29 cellular contexts compared by ENCODE assay signal in the genomic region with DNA sequence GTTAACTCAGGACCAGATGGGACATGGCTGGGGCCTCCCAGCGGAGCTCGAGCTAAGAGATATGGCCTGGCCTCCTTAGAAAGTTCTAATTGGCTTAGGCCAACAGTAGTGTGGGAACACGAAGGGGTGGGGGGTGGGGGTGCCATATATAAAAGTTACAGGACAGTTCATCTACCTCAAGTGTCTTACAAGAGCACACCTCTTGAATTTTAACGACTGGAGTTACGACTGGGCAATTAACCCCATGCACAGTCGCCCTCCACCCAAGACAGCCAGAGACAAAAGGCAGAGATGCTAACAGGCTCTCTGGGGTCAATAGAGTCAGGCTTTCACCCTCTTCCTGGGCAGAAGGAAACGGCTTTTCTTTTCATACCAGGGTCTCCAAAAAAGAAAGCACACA.
"Had no signal": no experiment of that assay in that cellular context is flagged by ENCODE, and none has a peak within 500 bp of the region (broad histone marks: within the 10 kb centered on the region; RNA-seq: fewer than 3 reads in every experiment).

No MANE protein-coding gene starts in this region.

- ATAC-seq: activated CD4-positive, CD25-positive, alpha-beta regulatory T cell treated with anti-CD3 and anti-CD28 coated beads, Interleukin-2, amount 50 U/mL, for 24 hours; heart right ventricle; left lung; lower lobe of right lung; mucosa of descending colon; right cardiac atrium; upper lobe of right lung had no signal

- H3K9me3 ChIP-seq: ascending aorta, colonic mucosa, esophagus squamous epithelium, heart right ventricle, left lung, lower lobe of right lung, mucosa of descending colon, spleen, suprapubic skin, tibial artery, upper lobe of right lung had no signal

- DNase-seq: activated CD4-positive, alpha-beta T cell treated with anti-CD3 and anti-CD28 coated beads for 48 hours; activated CD4-positive, alpha-beta T cell treated with anti-CD3 and anti-CD28 coated beads, Interleukin-2, amount 50 U/mL, for 48 hours; activated CD8-positive, alpha-beta memory T cell treated with anti-CD3 and anti-CD28 coated beads for 24 hours; activated effector memory CD4-positive, alpha-beta T cell treated with anti-CD3 and anti-CD28 coated beads, Interleukin-2, amount 50 U/mL, for 16 hours; activated naive CD4-positive, alpha-beta T cell treated with anti-CD3 and anti-CD28 coated beads for 36 hours; activated naive CD8-positive, alpha-beta T cell treated with anti-CD3 and anti-CD28 coated beads for 36 hours; cerebellar nuclear complex; colonic mucosa; effector CD8-positive, alpha-beta T cell; esophagus squamous epithelium; foreskin melanocyte; heart right ventricle; kidney glomerular epithelial cell; left lung; lower lobe of right lung; mesenchymal stem cell; mucosa of descending colon; occipital lobe; right cardiac atrium; spleen; stimulated activated naive CD4-positive, alpha-beta T cell; tibial artery; upper lobe of right lung had no signal

- H3K4me3 ChIP-seq: ascending aorta, cardiac muscle cell, colonic mucosa, esophagus squamous epithelium, heart right ventricle, left lung, lower lobe of right lung, mucosa of descending colon, spleen, suprapubic skin, tibial artery, upper lobe of right lung had no signal

- H3K36me3 ChIP-seq: ascending aorta, cardiac muscle cell, colonic mucosa, esophagus squamous epithelium, heart right ventricle, left lung, lower lobe of right lung, spleen, suprapubic skin, tibial artery, upper lobe of right lung had no signal

- H3K27ac ChIP-seq: ascending aorta, cardiac muscle cell, colonic mucosa, epithelial cell of prostate, esophagus squamous epithelium, heart right ventricle, left lung, lower lobe of right lung, spleen, suprapubic skin, tibial artery, upper lobe of right lung, VCaP had no signal

- H3K27me3 ChIP-seq: ascending aorta, cardiac muscle cell, colonic mucosa, esophagus squamous epithelium, left lung, spleen, suprapubic skin, tibial artery, upper lobe of right lung had no signal

- H3K4me1 ChIP-seq: ascending aorta, colonic mucosa, esophagus squamous epithelium, heart right ventricle, left lung, lower lobe of right lung, spleen, suprapubic skin, tibial artery, upper lobe of right lung had no signal
